27 cellular contexts compared by ENCODE assay signal in genomic region chrX:106730385-106730784, GRCh38. TPM values are rescaled to one million over a fixed set of nuclear protein-coding genes. Genes with fewer than 3 reads are reported as not detected.
DNase-seq lines count a peak whose midpoint lies in the region; ATAC-seq and TF ChIP-seq lines count a peak whose summit lies in the region.
"Had no signal": no experiment of that assay in that cellular context is flagged by ENCODE, and none has a peak within 500 bp of the region (broad histone marks: within the 10 kb centered on the region; RNA-seq: fewer than 3 reads in every experiment).

No MANE protein-coding gene starts in this region.

- peaks cover 26% of the 10 kb centered on the region for H3K79me2 ChIP-seq in hepatocyte
- H3K79me2 ChIP-seq in neural progenitor cell (ENCODE audit: low read depth): no peaks in the 10 kb centered on the region

- no peaks in the 10 kb centered on the region for H3K36me3 ChIP-seq in SK-N-MC (ENCODE audit: insufficient read depth, low read length)
- H3K36me3 ChIP-seq in hepatocyte (replicated peaks; ENCODE audit: insufficient read depth, low read depth): no peaks in the 10 kb centered on the region
- H3K36me3 ChIP-seq in gastrocnemius medialis: no peaks in the 10 kb centered on the region
- H3K36me3 ChIP-seq in neural progenitor cell: no peaks in the 10 kb centered on the region
- H3K36me3 ChIP-seq: heart right ventricle, ovary had no signal

- no peak for ATAC-seq in gastrocnemius medialis
- ATAC-seq: foreskin keratinocyte; HCT116; heart right ventricle; PC-3; right cardiac atrium; stimulated activated memory B cell treated with anti-CD40 and anti-IgM and Interleukin-4, amounts not matched to agents 10 μg/mL and 1 μg/mL and 100 μg/mL, for 72 hours had no signal

- WGBS in hepatocyte (ENCODE audit: low lambda C conversion rate, missing lambda C conversion rate): 44% methylated on average over 4 of the region's 4 CpGs

- peak overlapping the region; percentile 83 for H3K4me2 ChIP-seq in hepatocyte
- H3K4me2 ChIP-seq in neural progenitor cell: no peak overlapping the region

- in situ Hi-C loops in gastrocnemius medialis (cut with MboI; ENCODE audit: low sequenced_read_pairs in 4 of 4): no loop called here

- no peak overlapping the region for H3K27ac Mint-ChIP-seq in neural progenitor cell
- H3K27ac Mint-ChIP-seq: activated T-cell treated with anti-CD3 and anti-CD28 coated beads, Interleukin-2, amount 50 U/mL, for 24 hours; brain; nephron progenitor cell; stimulated activated memory B cell treated with anti-CD40 and anti-IgM and Interleukin-4, amounts not matched to agents 10 μg/mL and 1 μg/mL and 100 μg/mL, for 72 hours had no signal

- DNase-seq in HT-29 (ENCODE audit: low spot score): peak; percentile 41
- no peak for DNase-seq in SK-N-MC (ENCODE audit: low read depth, low spot score)
- DNase-seq in hepatocyte (ENCODE audit: low spot score): peak; percentile 16
- DNase-seq in gastrocnemius medialis: peak in 1 of 2 donors; percentile 12
- no peak for DNase-seq in NCI-H2171 treated with DMSO at 0.1 percent for 48 hours (lab: John Stamatoyannopoulos, UW)
- DNase-seq in neural progenitor cell (ENCODE audit: low spot score): no peak
- no peak for DNase-seq in NCI-H82 treated with DMSO at 0.1 percent for 48 hours (lab: John Stamatoyannopoulos, UW; ENCODE audit: unreplicated experiment)
- DNase-seq: activated CD4-positive, alpha-beta T cell treated with anti-CD3 and anti-CD28 coated beads for 48 hours; activated gamma-delta T cell; activated T-cell treated with anti-CD3 and anti-CD28 coated beads, Interleukin-2, amount 50 U/mL, for 24 hours; DMS153; foreskin keratinocyte; heart right ventricle; KG1; MM.1S; nephron progenitor cell; ovary; PC-3; right cardiac atrium; stimulated activated CD4-positive, alpha-beta T cell treated with anti-CD3 and anti-CD28 coated beads, Interleukin-12 subunit alpha, Interleukin-12 subunit beta, amount 100 ng/mL, for 4 hours; stimulated activated CD4-positive, alpha-beta T cell treated with anti-CD3 and anti-CD28 coated beads, Interleukin-4, amount 100 ng/mL, for 4 hours had no signal

- peaks cover 2% of the 10 kb centered on the region for H3K36me3 Mint-ChIP-seq in neural progenitor cell
- H3K36me3 Mint-ChIP-seq: brain; stimulated activated memory B cell treated with anti-CD40 and anti-IgM and Interleukin-4, amounts not matched to agents 10 μg/mL and 1 μg/mL and 100 μg/mL, for 72 hours had no signal

- H4K20me1 ChIP-seq in hepatocyte (ENCODE audit: insufficient read depth, poor library complexity, severe bottlenecking) (no peaks in the 10 kb centered on the region), neural progenitor cell (ENCODE audit: low read depth) (no peaks in the 10 kb centered on the region)

- no peak overlapping the region for H3K9ac ChIP-seq in SK-N-MC (ENCODE audit: insufficient read length)
- no peak overlapping the region for H3K9ac ChIP-seq in neural progenitor cell

- H3K4me3 Mint-ChIP-seq in neural progenitor cell: no peak overlapping the region
- H3K4me3 Mint-ChIP-seq: activated T-cell treated with anti-CD3 and anti-CD28 coated beads, Interleukin-2, amount 50 U/mL, for 24 hours; nephron progenitor cell; stimulated activated memory B cell treated with anti-CD40 and anti-IgM and Interleukin-4, amounts not matched to agents 10 μg/mL and 1 μg/mL and 100 μg/mL, for 72 hours had no signal

- H3K9me3 ChIP-seq in SK-N-MC (ENCODE audit: low read depth, low read length) (no peaks in the 10 kb centered on the region), hepatocyte (ENCODE audit: low read depth) (no peaks in the 10 kb centered on the region), gastrocnemius medialis (no peaks in the 10 kb centered on the region), neural progenitor cell (ENCODE audit: low read depth) (no peaks in the 10 kb centered on the region)
- H3K9me3 ChIP-seq: heart right ventricle had no signal

- no peaks in the 10 kb centered on the region for H3K9me2 ChIP-seq in hepatocyte (replicated peaks; ENCODE audit: insufficient read depth)

- intact Hi-C loops in gastrocnemius medialis (cut with DNase I; ENCODE audit: low total_unique reads): no loop called here

- H3K27ac ChIP-seq in SK-N-MC: peak overlapping the region; percentile 48
- H3K27ac ChIP-seq in hepatocyte: no peak overlapping the region
- H3K27ac ChIP-seq in gastrocnemius medialis: peak overlapping the region; percentile 57 to 92 (median 84)
- no peak overlapping the region for H3K27ac ChIP-seq in neural progenitor cell
- H3K27ac ChIP-seq: epithelial cell of prostate, foreskin keratinocyte, heart right ventricle, ovary had no signal

- no peak for TF ChIP-seq POLR2A in gastrocnemius medialis (IDR thresholded peaks at IDR 0.05)

- H3K27me3 ChIP-seq in hepatocyte (no peaks in the 10 kb centered on the region), gastrocnemius medialis (peaks cover 0 to 11% (median 8%) of the 10 kb centered on the region in 3 donors), neural progenitor cell (peaks cover 66% of the 10 kb centered on the region)
- H3K27me3 ChIP-seq: foreskin keratinocyte, ovary had no signal

- H3K4me3 ChIP-seq in SK-N-MC: peak overlapping the region; percentile 80
- H3K4me3 ChIP-seq in hepatocyte: no peak overlapping the region
- H3K4me3 ChIP-seq in gastrocnemius medialis: no peak overlapping the region
- H3K4me3 ChIP-seq in neural progenitor cell: no peak overlapping the region
- H3K4me3 ChIP-seq: heart right ventricle, ovary had no signal

- no peak overlapping the region for H2AFZ ChIP-seq in hepatocyte
- no peak overlapping the region for H2AFZ ChIP-seq in neural progenitor cell (replicated peaks)

- H3K4me1 Mint-ChIP-seq in neural progenitor cell: peaks cover 5% of the 10 kb centered on the region
- H3K4me1 Mint-ChIP-seq: brain; stimulated activated memory B cell treated with anti-CD40 and anti-IgM and Interleukin-4, amounts not matched to agents 10 μg/mL and 1 μg/mL and 100 μg/mL, for 72 hours had no signal

- peaks cover 4% of the 10 kb centered on the region for H3F3A ChIP-seq in neural progenitor cell (ENCODE audit: low read depth)

- H3K4me1 ChIP-seq in hepatocyte (ENCODE audit: insufficient read depth) (no peaks in the 10 kb centered on the region), gastrocnemius medialis (peaks cover 0 to 4% of the 10 kb centered on the region in 2 donors), neural progenitor cell (peaks cover 4% of the 10 kb centered on the region)
- H3K4me1 ChIP-seq: foreskin keratinocyte, heart right ventricle had no signal

- H3K9me3 Mint-ChIP-seq in neural progenitor cell: no peaks in the 10 kb centered on the region
- H3K9me3 Mint-ChIP-seq: activated T-cell treated with anti-CD3 and anti-CD28 coated beads, Interleukin-2, amount 50 U/mL, for 24 hours; brain; stimulated activated memory B cell treated with anti-CD40 and anti-IgM and Interleukin-4, amounts not matched to agents 10 μg/mL and 1 μg/mL and 100 μg/mL, for 72 hours had no signal

- H3K27me3 Mint-ChIP-seq in neural progenitor cell (ENCODE audit: insufficient read depth, low read depth): peaks cover 17% of the 10 kb centered on the region

- TF ChIP-seq CTCF in hepatocyte (IDR thresholded peaks at IDR 0.05; ENCODE audit: poor library complexity) (no peak), gastrocnemius medialis (IDR thresholded peaks at IDR 0.05 in 4 of 5, conservative IDR thresholded peaks at IDR 0.05 in 1 of 5) (no peak), neural progenitor cell (IDR thresholded peaks at IDR 0.05) (no peak)

RNA-seq across cellular contexts. Expression of gene RNF128, which starts 3.9 kb away (rescaled TPM):
- total RNA-seq in HT-29 (2014; rRNA removed; shearing (Covaris generic)): 61.5 and 69.0 TPM in 2 replicates
- total RNA-seq in hepatocyte: 95.0 and 101 TPM in 2 replicates
- polyA plus RNA-seq in hepatocyte: 39.2 and 58.0 TPM in 2 replicates
- 10 to 100 TPM in 1 of 4 donors, 1 to 10 TPM in 3; 2.7 to 12.2 (median 5.5) TPM for total RNA-seq in gastrocnemius medialis
- 0.06 TPM in 1 of 2 replicates, not detected in the other for total RNA-seq in neural progenitor cell (ENCODE audit: low replicate concordance)
- total RNA-seq: activated CD8-positive, alpha-beta memory T cell treated with anti-CD3 and anti-CD28 coated beads for 36 hours; G401; PC-3 had no signal

Comparison
In these comparisons a context has a peak if more than half of its experiments do, and no peak if none do; other contexts are left out.
1. DNase-seq: peak in HT-29 (single experiment) and hepatocyte (single experiment); none in SK-N-MC (single experiment), NCI-H2171 treated with DMSO at 0.1 percent for 48 hours (single experiment), neural progenitor cell (single experiment) and NCI-H82 treated with DMSO at 0.1 percent for 48 hours (single experiment).
2. H3K27ac ChIP-seq: peak in SK-N-MC (single experiment) and gastrocnemius medialis (4 of 4); none in hepatocyte (single experiment) and neural progenitor cell (single experiment).